ENCODE assay signal across 9 cellular contexts in genomic region chr1:91827094-91828006, GRCh38. TPM values are rescaled to one million over a fixed set of nuclear protein-coding genes. Genes with fewer than 3 reads are reported as not detected.
DNase-seq lines count a peak whose midpoint lies in the region; ATAC-seq and TF ChIP-seq lines count a peak whose summit lies in the region.
"Had no signal": no experiment of that assay in that cellular context is flagged by ENCODE, and none has a peak within 500 bp of the region (broad histone marks: within the 10 kb centered on the region; RNA-seq: fewer than 3 reads in every experiment).

No MANE protein-coding gene starts in this region.

- peak overlapping the region in 1 of 8 donors; percentile 8 for H3K4me3 Mint-ChIP-seq in CD4-positive, alpha-beta memory T cell
- no peak overlapping the region for H3K4me3 Mint-ChIP-seq in neural progenitor cell
- H3K4me3 Mint-ChIP-seq: stimulated activated memory B cell treated with anti-CD40 and anti-IgM and Interleukin-4, amounts not matched to agents 10 μg/mL and 1 μg/mL and 100 μg/mL, for 72 hours had no signal

- no peaks in the 10 kb centered on the region for H3K27me3 Mint-ChIP-seq in CD4-positive, alpha-beta memory T cell
- no peaks in the 10 kb centered on the region for H3K27me3 Mint-ChIP-seq in neural progenitor cell (ENCODE audit: insufficient read depth, low read depth)
- H3K27me3 Mint-ChIP-seq: stimulated activated memory B cell treated with anti-CD40 and anti-IgM and Interleukin-4, amounts not matched to agents 10 μg/mL and 1 μg/mL and 100 μg/mL, for 72 hours had no signal

- intact Hi-C loops in CD4-positive, alpha-beta memory T cell (cut with micrococcal nuclease) = no loop called here

- H3K9me3 Mint-ChIP-seq in CD4-positive, alpha-beta memory T cell = peaks cover 0 to 5% (median 0%) of the 10 kb centered on the region in 8 donors
- no peaks in the 10 kb centered on the region for H3K9me3 Mint-ChIP-seq in neural progenitor cell
- H3K9me3 Mint-ChIP-seq: stimulated activated memory B cell treated with anti-CD40 and anti-IgM and Interleukin-4, amounts not matched to agents 10 μg/mL and 1 μg/mL and 100 μg/mL, for 72 hours had no signal

- peak overlapping the region; percentile 13 to 83 (median 63) for H3K27ac Mint-ChIP-seq in CD4-positive, alpha-beta memory T cell
- no peak overlapping the region for H3K27ac Mint-ChIP-seq in neural progenitor cell
- H3K27ac Mint-ChIP-seq: stimulated activated memory B cell treated with anti-CD40 and anti-IgM and Interleukin-4, amounts not matched to agents 10 μg/mL and 1 μg/mL and 100 μg/mL, for 72 hours had no signal

- DNase-seq in CD4-positive, alpha-beta memory T cell = peak in 3 of 5 donors; percentile 29 to 40 (median 37)
- peak; percentile 94 for DNase-seq in NCI-H526 treated with DMSO at 0.1 percent for 48 hours (lab: John Stamatoyannopoulos, UW)
- DNase-seq in fibroblast of villous mesenchyme (ENCODE audit: low read depth) = peak; percentile 86
- DNase-seq in amygdala (lab: John Stamatoyannopoulos, UW) = no peak
- DNase-seq in nucleus accumbens (lab: John Stamatoyannopoulos, UW) = no peak
- no peak for DNase-seq in neural progenitor cell (ENCODE audit: low spot score)

- H2AFZ ChIP-seq in neural progenitor cell (replicated peaks) = no peak overlapping the region

- H4K20me1 ChIP-seq in neural progenitor cell (ENCODE audit: low read depth) = no peaks in the 10 kb centered on the region

- H3K9ac ChIP-seq in mucosa of rectum (ENCODE audit: low read depth in 1 of 2, low read length in 2 of 2) (no peak overlapping the region), neural progenitor cell (no peak overlapping the region)

- TF ChIP-seq CTCF in fibroblast of villous mesenchyme (IDR thresholded peaks at IDR 0.05; ENCODE audit: insufficient read depth, low read depth, low read length) (no peak), neural progenitor cell (IDR thresholded peaks at IDR 0.05) (no peak)

- no peak for ATAC-seq in GM18858 (IDR thresholded peaks at IDR 0.05; ENCODE audit: unreplicated experiment)
- ATAC-seq: stimulated activated memory B cell treated with anti-CD40 and anti-IgM and Interleukin-4, amounts not matched to agents 10 μg/mL and 1 μg/mL and 100 μg/mL, for 72 hours had no signal

- peaks cover 28% of the 10 kb centered on the region for H3K4me1 ChIP-seq in CD4-positive, alpha-beta memory T cell (ENCODE audit: insufficient read depth, low read length)
- peaks cover 17 to 35% of the 10 kb centered on the region in 2 donors for H3K4me1 ChIP-seq in mucosa of rectum (ENCODE audit: control insufficient read depth in 2 of 2, insufficient read depth in 2 of 2, low read length in 2 of 2)
- H3K4me1 ChIP-seq in neural progenitor cell = peaks cover 6% of the 10 kb centered on the region

- CTCF ChIA-PET in CD4-positive, alpha-beta memory T cell (lab: Charles Lee; ENCODE audit: partially characterized antibody) = no interaction called here

- no peaks in the 10 kb centered on the region for H3K9me3 ChIP-seq in CD4-positive, alpha-beta memory T cell (ENCODE audit: control insufficient read depth in 1 of 2, low read length in 2 of 2)
- H3K9me3 ChIP-seq in mucosa of rectum (ENCODE audit: control insufficient read depth in 2 of 2, low read length in 2 of 2) = no peaks in the 10 kb centered on the region
- H3K9me3 ChIP-seq in neural progenitor cell (ENCODE audit: low read depth) = no peaks in the 10 kb centered on the region

- H3K4me1 Mint-ChIP-seq in CD4-positive, alpha-beta memory T cell = peaks cover 31 to 87% (median 45%) of the 10 kb centered on the region in 4 donors
- H3K4me1 Mint-ChIP-seq in neural progenitor cell = peaks cover 22% of the 10 kb centered on the region
- H3K4me1 Mint-ChIP-seq: stimulated activated memory B cell treated with anti-CD40 and anti-IgM and Interleukin-4, amounts not matched to agents 10 μg/mL and 1 μg/mL and 100 μg/mL, for 72 hours had no signal

- H3K4me3 ChIP-seq in CD4-positive, alpha-beta memory T cell (ENCODE audit: low read length in 2 of 2) = no peak overlapping the region
- H3K4me3 ChIP-seq in fibroblast of villous mesenchyme (ENCODE audit: low read depth, low read length) (no peak overlapping the region), mucosa of rectum (ENCODE audit: low read length in 2 of 2) (no peak overlapping the region), neural progenitor cell (no peak overlapping the region)

- H3K79me2 ChIP-seq in neural progenitor cell (ENCODE audit: low read depth) = no peaks in the 10 kb centered on the region

- no peaks in the 10 kb centered on the region for H3K27me3 ChIP-seq in CD4-positive, alpha-beta memory T cell (ENCODE audit: insufficient read depth, low read length)
- H3K27me3 ChIP-seq in mucosa of rectum (ENCODE audit: control insufficient read depth in 2 of 2, insufficient read depth in 2 of 2, low read length in 2 of 2) (no peaks in the 10 kb centered on the region), neural progenitor cell (no peaks in the 10 kb centered on the region)

- H3K36me3 ChIP-seq in CD4-positive, alpha-beta memory T cell (ENCODE audit: insufficient read depth, low read length) = no peaks in the 10 kb centered on the region
- H3K36me3 ChIP-seq in mucosa of rectum (ENCODE audit: control insufficient read depth in 2 of 2, insufficient read depth in 2 of 2, low read length in 2 of 2) (no peaks in the 10 kb centered on the region), neural progenitor cell (no peaks in the 10 kb centered on the region)

- POLR2A ChIA-PET in CD4-positive, alpha-beta memory T cell (lab: Charles Lee; ENCODE audit: partially characterized antibody) = no interaction called here

- no peaks in the 10 kb centered on the region for H3F3A ChIP-seq in neural progenitor cell (ENCODE audit: low read depth)

- no peak overlapping the region for H3K4me2 ChIP-seq in neural progenitor cell

- H3K36me3 Mint-ChIP-seq in CD4-positive, alpha-beta memory T cell = peaks cover 2 to 5% of the 10 kb centered on the region in 2 donors
- no peaks in the 10 kb centered on the region for H3K36me3 Mint-ChIP-seq in neural progenitor cell
- H3K36me3 Mint-ChIP-seq: stimulated activated memory B cell treated with anti-CD40 and anti-IgM and Interleukin-4, amounts not matched to agents 10 μg/mL and 1 μg/mL and 100 μg/mL, for 72 hours had no signal

- H3K27ac ChIP-seq in CD4-positive, alpha-beta memory T cell (ENCODE audit: low read depth, low read length) = no peak overlapping the region
- H3K27ac ChIP-seq in mucosa of rectum (ENCODE audit: low read depth in 2 of 2, low read length in 2 of 2) (peak overlapping the region; percentile 56 to 60), neural progenitor cell (no peak overlapping the region)

RNA-seq across cellular contexts. Expression of gene TGFBR3, which starts 58.6 kb away (rescaled TPM):
- total RNA-seq in CD4-positive, alpha-beta memory T cell = 10 to 100 TPM; 44.4 to 47.3 TPM
- 10 to 100 TPM; 34.5 to 40.2 TPM for polyA plus RNA-seq in CD4-positive, alpha-beta memory T cell
- total RNA-seq in fibroblast of villous mesenchyme (15.8 and 17.7 TPM in 2 replicates), neural progenitor cell (ENCODE audit: low replicate concordance) (9.0 and 11.8 TPM in 2 replicates)

Comparison
In these comparisons a context has a peak if more than half of its experiments do, and no peak if none do; other contexts are left out.
1. DNase-seq: peak in CD4-positive, alpha-beta memory T cell (3 of 5), NCI-H526 treated with DMSO at 0.1 percent for 48 hours (single experiment) and fibroblast of villous mesenchyme (single experiment); none in amygdala (0 of 56), nucleus accumbens (0 of 56) and neural progenitor cell (single experiment).
2. H3K27ac ChIP-seq: peak in mucosa of rectum (2 of 2); none in CD4-positive, alpha-beta memory T cell (single experiment) and neural progenitor cell (single experiment).